ENCODE assay signal across 24 cellular contexts in genomic region chr7:141408440-141408839, GRCh38.
"Had no signal": no experiment of that assay in that cellular context is flagged by ENCODE, and none has a peak within 500 bp of the region (broad histone marks: within the 10 kb centered on the region; RNA-seq: fewer than 3 reads in every experiment).

No MANE protein-coding gene starts in this region.

- H3K4me3 ChIP-seq: coronary artery, esophagus squamous epithelium, lower lobe of right lung, right lobe of liver, thoracic aorta, tibial nerve, upper lobe of left lung had no signal

- H3K36me3 Mint-ChIP-seq: natural killer cell; stimulated activated naive B cell treated with anti-CD40 and anti-IgM and Interleukin-4, amounts not matched to agents 10 μg/mL and 1 μg/mL and 100 μg/mL, for 72 hours had no signal

- ATAC-seq: effector memory CD8-positive, alpha-beta T cell; left ventricle myocardium superior; lower lobe of right lung; natural killer cell; right lobe of liver had no signal

- H3K27ac Mint-ChIP-seq: effector memory CD8-positive, alpha-beta T cell; natural killer cell; progenitor cell of endocrine pancreas; stimulated activated naive B cell treated with anti-CD40 and anti-IgM and Interleukin-4, amounts not matched to agents 10 μg/mL and 1 μg/mL and 100 μg/mL, for 72 hours; stimulated activated naive CD8-positive, alpha-beta T cell treated with anti-CD3 and anti-CD28 coated beads, Interleukin-15, Interleukin-2, amounts not matched to agents 100 ng/mL and 50 ng/mL, for 24 hours had no signal

- H3K27ac ChIP-seq: coronary artery, esophagus squamous epithelium, lower lobe of right lung, parathyroid adenoma, right lobe of liver, thoracic aorta, tibial nerve, upper lobe of left lung had no signal

- H3K9me3 Mint-ChIP-seq: effector memory CD8-positive, alpha-beta T cell; natural killer cell; neural crest cell; stimulated activated naive CD8-positive, alpha-beta T cell treated with anti-CD3 and anti-CD28 coated beads, Interleukin-15, Interleukin-2, amounts not matched to agents 100 ng/mL and 50 ng/mL, for 24 hours had no signal

- H3K9ac ChIP-seq: parathyroid adenoma had no signal

- H2AFZ ChIP-seq: parathyroid adenoma had no signal

- H3K9me3 ChIP-seq: esophagus squamous epithelium, lower lobe of right lung, right lobe of liver, thoracic aorta, tibial nerve, upper lobe of left lung had no signal

- H3K27me3 ChIP-seq: esophagus squamous epithelium, right lobe of liver, upper lobe of left lung had no signal

- FAIRE-seq: endometrium, keratinocyte, small intestine, urothelium cell line had no signal

- H3K4me1 ChIP-seq: esophagus squamous epithelium, lower lobe of right lung, right lobe of liver, tibial nerve, upper lobe of left lung had no signal

- H3K4me1 Mint-ChIP-seq: natural killer cell had no signal

- H3K4me3 Mint-ChIP-seq: effector memory CD8-positive, alpha-beta T cell; natural killer cell; neural crest cell; stimulated activated naive B cell treated with anti-CD40 and anti-IgM and Interleukin-4, amounts not matched to agents 10 μg/mL and 1 μg/mL and 100 μg/mL, for 72 hours; stimulated activated naive CD8-positive, alpha-beta T cell treated with anti-CD3 and anti-CD28 coated beads, Interleukin-15, Interleukin-2, amounts not matched to agents 100 ng/mL and 50 ng/mL, for 24 hours had no signal

- H3K36me3 ChIP-seq: esophagus squamous epithelium, lower lobe of right lung, right lobe of liver, thoracic aorta, tibial nerve, upper lobe of left lung had no signal

- DNase-seq: dermis blood vessel endothelial cell; effector memory CD8-positive, alpha-beta T cell; erythroblast; esophagus squamous epithelium; foreskin melanocyte; left ventricle myocardium superior; lower lobe of right lung; natural killer cell; right lobe of liver; small intestine; stimulated activated CD4-positive, alpha-beta T cell treated with anti-CD3 and anti-CD28 coated beads, Interleukin-15, amount 100 ng/mL, for 24 hours; stimulated activated CD4-positive, alpha-beta T cell treated with anti-CD3 and anti-CD28 coated beads, Interleukin-2, amount 100 ng/mL, for 48 hours; stimulated activated naive B cell treated with anti-CD40 and anti-IgM and Interleukin-4, amounts not matched to agents 10 μg/mL and 1 μg/mL and 100 μg/mL, for 72 hours; upper lobe of left lung had no signal
